8 cellular contexts compared by ENCODE assay signal in the genomic region with DNA sequence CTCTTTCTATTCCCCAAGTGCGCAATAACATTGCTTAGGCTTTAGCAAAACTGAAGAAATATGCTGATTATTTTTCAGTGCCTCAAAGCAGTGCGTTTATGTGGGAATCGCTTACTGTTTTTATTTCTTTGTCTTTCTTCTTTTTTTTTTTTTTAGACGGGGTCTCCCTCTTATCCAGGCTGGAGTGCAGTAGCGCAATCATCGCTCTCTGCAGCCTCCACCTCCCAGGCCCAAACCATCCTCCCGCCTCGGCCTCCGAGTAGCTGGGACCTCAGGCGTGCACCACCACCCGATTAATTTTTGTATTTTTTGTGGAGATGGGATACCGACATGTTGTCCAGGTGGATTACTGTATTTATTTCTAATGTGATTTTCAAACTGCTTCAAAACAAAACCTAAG. TPM values are rescaled to one million over a fixed set of nuclear protein-coding genes. Genes with fewer than 3 reads are reported as not detected.
DNase-seq lines count a peak whose midpoint lies in the region; ATAC-seq, FAIRE-seq and TF ChIP-seq lines count a peak whose summit lies in the region.

No MANE protein-coding gene starts in this region.

- CTCF ChIA-PET in activated CD4-positive, alpha-beta memory T cell treated with anti-CD3 and anti-CD28 coated beads, Interleukin-2, amount 10 ng/mL, durations not matched to agents 7 days and 5 days (lab: Charles Lee) = interaction anchor here (0.6 to 2.4 kb wide), 8 partner anchors 10 to 74 kb away, joined by 3 to 9 read pairs (median 5); partner anchors contain the start of gene EIF3A

- H3K36me3 ChIP-seq in iPS-15b (ENCODE audit: control insufficient read depth, insufficient read depth, low read length) = peaks cover 6% of the 10 kb centered on the region

- FAIRE-seq in GM12892 (lab: Jason Lieb, UNC) = no peak

- peak overlapping the region; percentile 90 for H3K4me3 Mint-ChIP-seq in T-helper 2 cell treated with Interferon-gamma antibody and Interleukin-4, amounts not matched to agents 5 μg/mL and 100 μg/mL, for 36 hours
- peak overlapping the region; percentile 76 for H3K4me3 Mint-ChIP-seq in activated CD4-positive, alpha-beta memory T cell treated with anti-CD3 and anti-CD28 coated beads, Interleukin-2, amount 10 ng/mL, durations not matched to agents 7 days and 5 days
- H3K4me3 Mint-ChIP-seq in stimulated activated memory B cell treated with anti-CD40 and anti-IgM and Interleukin-4, amounts not matched to agents 10 μg/mL and 1 μg/mL and 100 μg/mL, for 72 hours = peak overlapping the region; percentile 84

- peaks cover 35% of the 10 kb centered on the region for H3K4me1 Mint-ChIP-seq in T-helper 2 cell treated with Interferon-gamma antibody and Interleukin-4, amounts not matched to agents 5 μg/mL and 100 μg/mL, for 36 hours (ENCODE audit: low read depth)
- H3K4me1 Mint-ChIP-seq in activated CD4-positive, alpha-beta memory T cell treated with anti-CD3 and anti-CD28 coated beads, Interleukin-2, amount 10 ng/mL, durations not matched to agents 7 days and 5 days = peaks cover 44% of the 10 kb centered on the region
- H3K4me1 Mint-ChIP-seq in stimulated activated memory B cell treated with anti-CD40 and anti-IgM and Interleukin-4, amounts not matched to agents 10 μg/mL and 1 μg/mL and 100 μg/mL, for 72 hours = peaks cover 28% of the 10 kb centered on the region

- H3K4me1 ChIP-seq in iPS-15b (ENCODE audit: control insufficient read depth, insufficient read depth, low read length) = peaks cover 6% of the 10 kb centered on the region

- TF ChIP-seq POLR2A in GM12892 (IDR thresholded peaks at IDR 0.05; ENCODE audit: low read depth, low read length) = no peak

- POLR2A ChIA-PET in activated CD4-positive, alpha-beta memory T cell treated with anti-CD3 and anti-CD28 coated beads, Interleukin-2, amount 10 ng/mL, durations not matched to agents 7 days and 5 days (lab: Charles Lee) = interaction anchor here (0.6 to 7.0 kb wide), 24 partner anchors 7 to 177 kb away, joined by 3 to 111 read pairs (median 7); partner anchors contain the start of genes EIF3A, NANOS1 and SFXN4

- no peak for DNase-seq in T-helper 2 cell treated with Interferon-gamma antibody and Interleukin-4, amounts not matched to agents 5 μg/mL and 100 μg/mL, for 36 hours (ENCODE audit: low spot score)
- DNase-seq in T-helper 2 cell (no peak), GM12892 (ENCODE audit: insufficient read length) (no peak)
- DNase-seq in activated CD4-positive, alpha-beta memory T cell treated with anti-CD3 and anti-CD28 coated beads, Interleukin-2, amount 10 ng/mL, durations not matched to agents 7 days and 5 days = no peak

- peaks cover 29% of the 10 kb centered on the region for H3K36me3 Mint-ChIP-seq in T-helper 2 cell treated with Interferon-gamma antibody and Interleukin-4, amounts not matched to agents 5 μg/mL and 100 μg/mL, for 36 hours (ENCODE audit: low read depth)
- peaks cover 22% of the 10 kb centered on the region for H3K36me3 Mint-ChIP-seq in activated CD4-positive, alpha-beta memory T cell treated with anti-CD3 and anti-CD28 coated beads, Interleukin-2, amount 10 ng/mL, durations not matched to agents 7 days and 5 days (ENCODE audit: low read depth)
- peaks cover 9% of the 10 kb centered on the region for H3K36me3 Mint-ChIP-seq in stimulated activated memory B cell treated with anti-CD40 and anti-IgM and Interleukin-4, amounts not matched to agents 10 μg/mL and 1 μg/mL and 100 μg/mL, for 72 hours

- H3K27ac Mint-ChIP-seq in T-helper 2 cell treated with Interferon-gamma antibody and Interleukin-4, amounts not matched to agents 5 μg/mL and 100 μg/mL, for 36 hours = peak overlapping the region; percentile 72
- no peak overlapping the region for H3K27ac Mint-ChIP-seq in activated CD4-positive, alpha-beta memory T cell treated with anti-CD3 and anti-CD28 coated beads, Interleukin-2, amount 10 ng/mL, durations not matched to agents 7 days and 5 days
- peak overlapping the region; percentile 59 for H3K27ac Mint-ChIP-seq in stimulated activated memory B cell treated with anti-CD40 and anti-IgM and Interleukin-4, amounts not matched to agents 10 μg/mL and 1 μg/mL and 100 μg/mL, for 72 hours

- no peak for ATAC-seq in stimulated activated memory B cell treated with anti-CD40 and anti-IgM and Interleukin-4, amounts not matched to agents 10 μg/mL and 1 μg/mL and 100 μg/mL, for 72 hours
- ATAC-seq in HG03520 (IDR thresholded peaks at IDR 0.05; ENCODE audit: unreplicated experiment) = no peak
- ATAC-seq in HG03175 (IDR thresholded peaks at IDR 0.05; ENCODE audit: unreplicated experiment) = no peak

- no peaks in the 10 kb centered on the region for H3K27me3 ChIP-seq in iPS-15b (ENCODE audit: control insufficient read depth, insufficient read depth, low read length)

- no peaks in the 10 kb centered on the region for H3K27me3 Mint-ChIP-seq in T-helper 2 cell treated with Interferon-gamma antibody and Interleukin-4, amounts not matched to agents 5 μg/mL and 100 μg/mL, for 36 hours (ENCODE audit: low read depth)
- H3K27me3 Mint-ChIP-seq in activated CD4-positive, alpha-beta memory T cell treated with anti-CD3 and anti-CD28 coated beads, Interleukin-2, amount 10 ng/mL, durations not matched to agents 7 days and 5 days = no peaks in the 10 kb centered on the region
- no peaks in the 10 kb centered on the region for H3K27me3 Mint-ChIP-seq in stimulated activated memory B cell treated with anti-CD40 and anti-IgM and Interleukin-4, amounts not matched to agents 10 μg/mL and 1 μg/mL and 100 μg/mL, for 72 hours

- peak overlapping the region; percentile 76 for H3K9ac ChIP-seq in iPS-15b (ENCODE audit: low read depth, low read length)

- H3K9me3 Mint-ChIP-seq in T-helper 2 cell treated with Interferon-gamma antibody and Interleukin-4, amounts not matched to agents 5 μg/mL and 100 μg/mL, for 36 hours = no peaks in the 10 kb centered on the region
- H3K9me3 Mint-ChIP-seq in activated CD4-positive, alpha-beta memory T cell treated with anti-CD3 and anti-CD28 coated beads, Interleukin-2, amount 10 ng/mL, durations not matched to agents 7 days and 5 days = no peaks in the 10 kb centered on the region
- H3K9me3 Mint-ChIP-seq in stimulated activated memory B cell treated with anti-CD40 and anti-IgM and Interleukin-4, amounts not matched to agents 10 μg/mL and 1 μg/mL and 100 μg/mL, for 72 hours = no peaks in the 10 kb centered on the region

- H3K4me3 ChIP-seq in iPS-15b (ENCODE audit: low read depth, low read length) = peak overlapping the region; percentile 80

- H3K9me3 ChIP-seq in iPS-15b (ENCODE audit: control insufficient read depth, insufficient read depth, low read length) = no peaks in the 10 kb centered on the region

RNA-seq across cellular contexts. Expression of gene DENND10, which starts 1.2 kb away (rescaled TPM):
- total RNA-seq in activated CD4-positive, alpha-beta memory T cell treated with anti-CD3 and anti-CD28 coated beads, Interleukin-2, amount 10 ng/mL, durations not matched to agents 7 days and 5 days = 10 to 100 TPM; 52.4 to 57.1 TPM
- polyA plus RNA-seq in GM12892 (2012; ENCODE audit: missing spikeins) = 21.8 TPM

RNA-seq across cellular contexts. Expression of gene EIF3A, which starts 24.5 kb away (rescaled TPM):
- 100 to 1,000 TPM; 129 to 130 TPM for total RNA-seq in activated CD4-positive, alpha-beta memory T cell treated with anti-CD3 and anti-CD28 coated beads, Interleukin-2, amount 10 ng/mL, durations not matched to agents 7 days and 5 days
- 95.0 TPM for polyA plus RNA-seq in GM12892 (2012; ENCODE audit: missing spikeins)
